29 cellular contexts compared by ENCODE assay signal in genomic region chr1:3152143-3152542, GRCh38.
"Had no signal": no experiment of that assay in that cellular context is flagged by ENCODE, and none has a peak within 500 bp of the region (broad histone marks: within the 10 kb centered on the region; RNA-seq: fewer than 3 reads in every experiment).

No MANE protein-coding gene starts in this region.

- H3K9me3 ChIP-seq: esophagus squamous epithelium, gastroesophageal sphincter had no signal

- H3K9me3 Mint-ChIP-seq: activated CD4-positive, alpha-beta memory T cell treated with anti-CD3 and anti-CD28 coated beads, Interleukin-2, amount 10 ng/mL, durations not matched to agents 7 days and 5 days; activated CD4-positive, alpha-beta T cell treated with anti-CD3 and anti-CD28 coated beads, Interleukin-2, amount 10 ng/mL, durations not matched to agents 24 days and 14 days; activated naive CD4-positive, alpha-beta T cell treated with anti-CD3 and anti-CD28 coated beads, Interleukin-2, amount 10 ng/mL, durations not matched to agents 7 days and 5 days; activated naive CD4-positive, alpha-beta T cell treated with anti-CD3 and anti-CD28 coated beads, Interleukin-2, amount 50 U/mL, for 72 hours; activated naive CD8-positive, alpha-beta T cell treated with anti-CD3 and anti-CD28 coated beads, Interleukin-2, amount 10 ng/mL, durations not matched to agents 7 days and 5 days; activated T-cell treated with anti-CD3 and anti-CD28 coated beads, Interleukin-2, amount 50 U/mL, for 24 hours; activated T-cell treated with anti-CD3 and anti-CD28 coated beads, Interleukin-2, amount 50 U/mL, for 72 hours; T-cell; T-helper 1 cell treated with Interleukin-12 subunit alpha and Interleukin-12 subunit beta and Interleukin-4 antibody, amounts not matched to agents 30 μg/mL and 1 μg/mL, for 36 hours; T-helper 2 cell treated with Interferon-gamma antibody and Interleukin-4, amounts not matched to agents 5 μg/mL and 100 μg/mL, for 36 hours had no signal

- H3K4me1 ChIP-seq: esophagus squamous epithelium, gastroesophageal sphincter had no signal

- H3K27ac ChIP-seq: brain microvascular endothelial cell, epithelial cell of prostate, esophagus squamous epithelium, gastroesophageal sphincter had no signal

- H3K4me3 Mint-ChIP-seq: activated CD4-positive, alpha-beta memory T cell treated with anti-CD3 and anti-CD28 coated beads, Interleukin-2, amount 10 ng/mL, durations not matched to agents 7 days and 5 days; activated CD4-positive, alpha-beta T cell treated with anti-CD3 and anti-CD28 coated beads for 36 hours; activated CD4-positive, alpha-beta T cell treated with anti-CD3 and anti-CD28 coated beads, Interleukin-2, amount 10 ng/mL, durations not matched to agents 24 days and 14 days; activated naive CD4-positive, alpha-beta T cell treated with anti-CD3 and anti-CD28 coated beads, Interleukin-2, amount 10 ng/mL, durations not matched to agents 7 days and 5 days; activated naive CD8-positive, alpha-beta T cell treated with anti-CD3 and anti-CD28 coated beads, Interleukin-2, amount 10 ng/mL, durations not matched to agents 7 days and 5 days; activated T-cell treated with anti-CD3 and anti-CD28 coated beads, Interleukin-2, amount 50 U/mL, for 24 hours; activated T-cell treated with anti-CD3 and anti-CD28 coated beads, Interleukin-2, amount 50 U/mL, for 72 hours; T-cell; T-helper 1 cell treated with Interleukin-12 subunit alpha and Interleukin-12 subunit beta and Interleukin-4 antibody, amounts not matched to agents 30 μg/mL and 1 μg/mL, for 36 hours; T-helper 2 cell treated with Interferon-gamma antibody and Interleukin-4, amounts not matched to agents 5 μg/mL and 100 μg/mL, for 36 hours had no signal

- H3K4me1 Mint-ChIP-seq: activated CD4-positive, alpha-beta memory T cell treated with anti-CD3 and anti-CD28 coated beads, Interleukin-2, amount 10 ng/mL, durations not matched to agents 7 days and 5 days; activated CD4-positive, alpha-beta T cell treated with anti-CD3 and anti-CD28 coated beads for 36 hours; activated CD4-positive, alpha-beta T cell treated with anti-CD3 and anti-CD28 coated beads, Interleukin-2, amount 10 ng/mL, durations not matched to agents 24 days and 14 days; activated naive CD4-positive, alpha-beta T cell treated with anti-CD3 and anti-CD28 coated beads, Interleukin-2, amount 10 ng/mL, durations not matched to agents 7 days and 5 days; activated naive CD8-positive, alpha-beta T cell treated with anti-CD3 and anti-CD28 coated beads, Interleukin-2, amount 10 ng/mL, durations not matched to agents 7 days and 5 days; T-cell had no signal

- H3K27ac Mint-ChIP-seq: activated CD4-positive, alpha-beta memory T cell treated with anti-CD3 and anti-CD28 coated beads, Interleukin-2, amount 10 ng/mL, durations not matched to agents 7 days and 5 days; activated CD4-positive, alpha-beta T cell treated with anti-CD3 and anti-CD28 coated beads for 36 hours; activated CD4-positive, alpha-beta T cell treated with anti-CD3 and anti-CD28 coated beads, Interleukin-2, amount 10 ng/mL, durations not matched to agents 24 days and 14 days; activated naive CD4-positive, alpha-beta T cell treated with anti-CD3 and anti-CD28 coated beads, Interleukin-2, amount 10 ng/mL, durations not matched to agents 7 days and 5 days; activated naive CD4-positive, alpha-beta T cell treated with anti-CD3 and anti-CD28 coated beads, Interleukin-2, amount 50 U/mL, for 72 hours; activated naive CD8-positive, alpha-beta T cell treated with anti-CD3 and anti-CD28 coated beads, Interleukin-2, amount 10 ng/mL, durations not matched to agents 7 days and 5 days; activated T-cell treated with anti-CD3 and anti-CD28 coated beads, Interleukin-2, amount 50 U/mL, for 24 hours; activated T-cell treated with anti-CD3 and anti-CD28 coated beads, Interleukin-2, amount 50 U/mL, for 72 hours; T-cell; T-helper 1 cell treated with Interleukin-12 subunit alpha and Interleukin-12 subunit beta and Interleukin-4 antibody, amounts not matched to agents 30 μg/mL and 1 μg/mL, for 36 hours; T-helper 2 cell treated with Interferon-gamma antibody and Interleukin-4, amounts not matched to agents 5 μg/mL and 100 μg/mL, for 36 hours had no signal

- H3K27me3 ChIP-seq: brain microvascular endothelial cell had no signal

- H3K36me3 ChIP-seq: brain microvascular endothelial cell, esophagus squamous epithelium, gastroesophageal sphincter had no signal

- H3K36me3 Mint-ChIP-seq: activated naive CD4-positive, alpha-beta T cell treated with anti-CD3 and anti-CD28 coated beads, Interleukin-2, amount 10 ng/mL, durations not matched to agents 7 days and 5 days; activated naive CD4-positive, alpha-beta T cell treated with anti-CD3 and anti-CD28 coated beads, Interleukin-2, amount 50 U/mL, for 72 hours; activated naive CD8-positive, alpha-beta T cell treated with anti-CD3 and anti-CD28 coated beads, Interleukin-2, amount 10 ng/mL, durations not matched to agents 7 days and 5 days; T-cell had no signal

- DNase-seq: activated CD4-positive, alpha-beta memory T cell treated with anti-CD3 and anti-CD28 coated beads, Interleukin-2, amount 10 ng/mL, durations not matched to agents 7 days and 5 days; activated CD4-positive, alpha-beta T cell treated with anti-CD3 and anti-CD28 coated beads for 36 hours; activated CD4-positive, alpha-beta T cell treated with anti-CD3 and anti-CD28 coated beads, Interleukin-2, amount 10 ng/mL, durations not matched to agents 24 days and 14 days; activated CD4-positive, alpha-beta T cell treated with anti-CD3 and anti-CD28 coated beads, Interleukin-2, amount 50 U/mL, for 4 hours; activated CD4-positive, CD25-positive, alpha-beta regulatory T cell; activated CD4-positive, CD25-positive, alpha-beta regulatory T cell treated with anti-CD3 and anti-CD28 coated beads, Interleukin-2, amount 50 U/mL, for 72 hours; activated CD8-positive, alpha-beta memory T cell treated with anti-CD3 and anti-CD28 coated beads, Interleukin-2, amount 50 U/mL, for 48 hours; activated gamma-delta T cell; activated naive CD4-positive, alpha-beta T cell; activated naive CD4-positive, alpha-beta T cell treated with anti-CD3 and anti-CD28 coated beads, Interleukin-2, amount 10 ng/mL, durations not matched to agents 7 days and 5 days; activated naive CD8-positive, alpha-beta T cell treated with anti-CD3 and anti-CD28 coated beads, Interleukin-2, amount 10 ng/mL, durations not matched to agents 7 days and 5 days; activated T-cell treated with anti-CD3 and anti-CD28 coated beads for 4 hours; activated T-cell treated with anti-CD3 and anti-CD28 coated beads, Interleukin-2, amount 50 U/mL, for 24 hours; activated T-cell treated with anti-CD3 and anti-CD28 coated beads, Interleukin-2, amount 50 U/mL, for 72 hours; brain microvascular endothelial cell; cortex of kidney; dermis blood vessel endothelial cell; effector CD8-positive, alpha-beta T cell; esophagus squamous epithelium; foreskin melanocyte; head of caudate nucleus; SW 1271; T-cell; T1000 had no signal

- H3K4me3 ChIP-seq: esophagus squamous epithelium, gastroesophageal sphincter had no signal
